8 cellular contexts compared by ENCODE assay signal in genomic region chr19:15551183-15552004, GRCh38. TPM values are rescaled to one million over a fixed set of nuclear protein-coding genes. Genes with fewer than 3 reads are reported as not detected.
DNase-seq lines count a peak whose midpoint lies in the region; ATAC-seq and TF ChIP-seq lines count a peak whose summit lies in the region.

No MANE protein-coding gene starts in this region.

- H3K4me1 Mint-ChIP-seq in central memory CD8-positive, alpha-beta T cell: peaks cover 38% of the 10 kb centered on the region
- no peaks in the 10 kb centered on the region for H3K4me1 Mint-ChIP-seq in nephron progenitor cell

- peaks cover 6 to 20% of the 10 kb centered on the region in 2 donors for H3K4me1 ChIP-seq in thoracic aorta (ENCODE audit: control insufficient read depth in 1 of 2, low read depth in 2 of 2)

- H3K27me3 ChIP-seq in thoracic aorta (replicated peaks; ENCODE audit: insufficient read depth): no peaks in the 10 kb centered on the region

- H3K27ac Mint-ChIP-seq in central memory CD8-positive, alpha-beta T cell (ENCODE audit: low read depth): no peak overlapping the region
- H3K27ac Mint-ChIP-seq in nephron progenitor cell: no peak overlapping the region

- peak; percentile 7 for DNase-seq in NCI-H1105 treated with DMSO at 0.1 percent for 48 hours (lab: John Stamatoyannopoulos, UW)
- no peak for DNase-seq in NCI-H1105 (lab: John Stamatoyannopoulos, UW)
- peak; percentile 65 to 66 for DNase-seq in central memory CD8-positive, alpha-beta T cell (ENCODE audit: low spot score in 2 of 2)
- DNase-seq in nephron progenitor cell: peak; percentile 9
- DNase-seq in thoracic aorta (ENCODE audit: low spot score): no peak

- H3K36me3 ChIP-seq in thoracic aorta: no peaks in the 10 kb centered on the region

- no peaks in the 10 kb centered on the region for H3K9me3 Mint-ChIP-seq in central memory CD8-positive, alpha-beta T cell
- peaks cover 45% of the 10 kb centered on the region for H3K9me3 Mint-ChIP-seq in nephron progenitor cell

- ATAC-seq in central memory CD8-positive, alpha-beta T cell (replicated peaks; ENCODE audit: extremely low read depth, poor library complexity, severe bottlenecking): peak; percentile 41
- ATAC-seq in thoracic aorta (ENCODE audit: insufficient number of reproducible peaks, low FRiP score, low read depth) (no peak), GM18519 (IDR thresholded peaks at IDR 0.05; ENCODE audit: low FRiP score, unreplicated experiment) (no peak), HG03280 (IDR thresholded peaks at IDR 0.05; ENCODE audit: unreplicated experiment) (no peak)

- peak overlapping the region; percentile 66 for H3K4me3 ChIP-seq in thoracic aorta

- no peaks in the 10 kb centered on the region for H3K27me3 Mint-ChIP-seq in central memory CD8-positive, alpha-beta T cell
- H3K27me3 Mint-ChIP-seq in nephron progenitor cell (ENCODE audit: low read depth, poor library complexity): peaks cover 36% of the 10 kb centered on the region

- TF ChIP-seq CTCF in VCaP (conservative IDR thresholded peaks at IDR 0.05) (0 out of 2 replicates have a peak, but pooled peaks have one; percentile 4), nephron progenitor cell (IDR thresholded peaks at IDR 0.05) (no peak), thoracic aorta (IDR thresholded peaks at IDR 0.05) (no peak)

- H3K36me3 Mint-ChIP-seq in central memory CD8-positive, alpha-beta T cell (ENCODE audit: insufficient read depth): peaks cover 5% of the 10 kb centered on the region
- H3K36me3 Mint-ChIP-seq in nephron progenitor cell (ENCODE audit: low read depth): no peaks in the 10 kb centered on the region

- peak overlapping the region; percentile 83 for H3K4me3 Mint-ChIP-seq in central memory CD8-positive, alpha-beta T cell
- H3K4me3 Mint-ChIP-seq in nephron progenitor cell: no peak overlapping the region

- H3K9me3 ChIP-seq in thoracic aorta: no peaks in the 10 kb centered on the region

- H3K27ac ChIP-seq in VCaP (peak overlapping the region; percentile 47; the same call in 1 of the 2 replicates), thoracic aorta (no peak overlapping the region)

RNA-seq across cellular contexts. Expression of gene CYP4F22, which starts 43.1 kb away (rescaled TPM):
- total RNA-seq in thoracic aorta: not detected

Comparison
In these comparisons a context has a peak if more than half of its experiments do, and no peak if none do; other contexts are left out.
1. DNase-seq: peak in NCI-H1105 treated with DMSO at 0.1 percent for 48 hours (single experiment), central memory CD8-positive, alpha-beta T cell (2 of 2) and nephron progenitor cell (single experiment); none in NCI-H1105 (single experiment) and thoracic aorta (single experiment).